Comparison of ENCODE assay signal across 1 cellular context in genomic region chr5:143258559-143259253, GRCh38.
TF ChIP-seq lines count a peak whose summit lies in the region.

No MANE protein-coding gene starts in this region.

TF ChIP-seq in GM23338, 12 proteins besides CTCF, POLR2A, EP300 and RAD21 (continued from another document):
- TF ChIP-seq, protein P1, sequence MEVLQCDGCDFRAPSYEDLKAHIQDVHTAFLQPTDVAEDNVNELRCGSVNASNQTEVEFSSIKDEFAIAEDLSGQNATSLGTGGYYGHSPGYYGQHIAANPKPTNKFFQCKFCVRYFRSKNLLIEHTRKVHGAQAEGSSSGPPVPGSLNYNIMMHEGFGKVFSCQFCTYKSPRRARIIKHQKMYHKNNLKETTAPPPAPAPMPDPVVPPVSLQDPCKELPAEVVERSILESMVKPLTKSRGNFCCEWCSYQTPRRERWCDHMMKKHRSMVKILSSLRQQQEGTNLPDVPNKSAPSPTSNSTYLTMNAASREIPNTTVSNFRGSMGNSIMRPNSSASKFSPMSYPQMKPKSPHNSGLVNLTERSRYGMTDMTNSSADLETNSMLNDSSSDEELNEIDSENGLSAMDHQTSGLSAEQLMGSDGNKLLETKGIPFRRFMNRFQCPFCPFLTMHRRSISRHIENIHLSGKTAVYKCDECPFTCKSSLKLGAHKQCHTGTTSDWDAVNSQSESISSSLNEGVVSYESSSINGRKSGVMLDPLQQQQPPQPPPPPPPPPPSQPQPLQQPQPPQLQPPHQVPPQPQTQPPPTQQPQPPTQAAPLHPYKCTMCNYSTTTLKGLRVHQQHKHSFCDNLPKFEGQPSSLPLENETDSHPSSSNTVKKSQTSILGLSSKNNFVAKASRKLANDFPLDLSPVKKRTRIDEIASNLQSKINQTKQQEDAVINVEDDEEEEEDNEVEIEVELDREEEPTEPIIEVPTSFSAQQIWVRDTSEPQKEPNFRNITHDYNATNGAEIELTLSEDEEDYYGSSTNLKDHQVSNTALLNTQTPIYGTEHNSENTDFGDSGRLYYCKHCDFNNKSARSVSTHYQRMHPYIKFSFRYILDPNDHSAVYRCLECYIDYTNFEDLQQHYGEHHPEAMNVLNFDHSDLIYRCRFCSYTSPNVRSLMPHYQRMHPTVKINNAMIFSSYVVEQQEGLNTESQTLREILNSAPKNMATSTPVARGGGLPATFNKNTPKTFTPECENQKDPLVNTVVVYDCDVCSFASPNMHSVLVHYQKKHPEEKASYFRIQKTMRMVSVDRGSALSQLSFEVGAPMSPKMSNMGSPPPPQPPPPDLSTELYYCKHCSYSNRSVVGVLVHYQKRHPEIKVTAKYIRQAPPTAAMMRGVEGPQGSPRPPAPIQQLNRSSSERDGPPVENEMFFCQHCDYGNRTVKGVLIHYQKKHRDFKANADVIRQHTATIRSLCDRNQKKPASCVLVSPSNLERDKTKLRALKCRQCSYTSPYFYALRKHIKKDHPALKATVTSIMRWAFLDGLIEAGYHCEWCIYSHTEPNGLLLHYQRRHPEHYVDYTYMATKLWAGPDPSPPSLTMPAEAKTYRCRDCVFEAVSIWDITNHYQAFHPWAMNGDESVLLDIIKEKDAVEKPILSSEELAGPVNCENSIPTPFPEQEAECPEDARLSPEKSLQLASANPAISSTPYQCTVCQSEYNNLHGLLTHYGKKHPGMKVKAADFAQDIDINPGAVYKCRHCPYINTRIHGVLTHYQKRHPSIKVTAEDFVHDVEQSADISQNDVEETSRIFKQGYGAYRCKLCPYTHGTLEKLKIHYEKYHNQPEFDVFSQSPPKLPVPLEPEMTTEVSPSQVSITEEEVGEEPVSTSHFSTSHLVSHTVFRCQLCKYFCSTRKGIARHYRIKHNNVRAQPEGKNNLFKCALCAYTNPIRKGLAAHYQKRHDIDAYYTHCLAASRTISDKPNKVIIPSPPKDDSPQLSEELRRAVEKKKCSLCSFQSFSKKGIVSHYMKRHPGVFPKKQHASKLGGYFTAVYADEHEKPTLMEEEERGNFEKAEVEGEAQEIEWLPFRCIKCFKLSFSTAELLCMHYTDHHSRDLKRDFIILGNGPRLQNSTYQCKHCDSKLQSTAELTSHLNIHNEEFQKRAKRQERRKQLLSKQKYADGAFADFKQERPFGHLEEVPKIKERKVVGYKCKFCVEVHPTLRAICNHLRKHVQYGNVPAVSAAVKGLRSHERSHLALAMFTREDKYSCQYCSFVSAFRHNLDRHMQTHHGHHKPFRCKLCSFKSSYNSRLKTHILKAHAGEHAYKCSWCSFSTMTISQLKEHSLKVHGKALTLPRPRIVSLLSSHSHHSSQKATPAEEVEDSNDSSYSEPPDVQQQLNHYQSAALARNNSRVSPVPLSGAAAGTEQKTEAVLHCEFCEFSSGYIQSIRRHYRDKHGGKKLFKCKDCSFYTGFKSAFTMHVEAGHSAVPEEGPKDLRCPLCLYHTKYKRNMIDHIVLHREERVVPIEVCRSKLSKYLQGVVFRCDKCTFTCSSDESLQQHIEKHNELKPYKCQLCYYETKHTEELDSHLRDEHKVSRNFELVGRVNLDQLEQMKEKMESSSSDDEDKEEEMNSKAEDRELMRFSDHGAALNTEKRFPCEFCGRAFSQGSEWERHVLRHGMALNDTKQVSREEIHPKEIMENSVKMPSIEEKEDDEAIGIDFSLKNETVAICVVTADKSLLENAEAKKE (CRISPR knock-in tag; IDR thresholded peaks at IDR 0.05): no peak
- no peak for TF ChIP-seq JUNB (IDR thresholded peaks at IDR 0.05; ENCODE audit: unreplicated experiment)
- no peak for TF ChIP-seq STAT1 (IDR thresholded peaks at IDR 0.05; ENCODE audit: unreplicated experiment)
- no peak for TF ChIP-seq NANOG (IDR thresholded peaks at IDR 0.05; ENCODE audit: borderline replicate concordance)
- no peak for TF ChIP-seq CREB1 (CRISPR knock-in tag; IDR thresholded peaks at IDR 0.05; ENCODE audit: low read depth)
- TF ChIP-seq EZH2phosphoT487 (IDR thresholded peaks at IDR 0.05; ENCODE audit: unreplicated experiment): no peak
- no peak for TF ChIP-seq EZH2 (IDR thresholded peaks at IDR 0.05; ENCODE audit: low read depth, unreplicated experiment)
- no peak for TF ChIP-seq ZNF331 (CRISPR knock-in tag; IDR thresholded peaks at IDR 0.05; ENCODE audit: low read depth)
- TF ChIP-seq, protein P2, sequence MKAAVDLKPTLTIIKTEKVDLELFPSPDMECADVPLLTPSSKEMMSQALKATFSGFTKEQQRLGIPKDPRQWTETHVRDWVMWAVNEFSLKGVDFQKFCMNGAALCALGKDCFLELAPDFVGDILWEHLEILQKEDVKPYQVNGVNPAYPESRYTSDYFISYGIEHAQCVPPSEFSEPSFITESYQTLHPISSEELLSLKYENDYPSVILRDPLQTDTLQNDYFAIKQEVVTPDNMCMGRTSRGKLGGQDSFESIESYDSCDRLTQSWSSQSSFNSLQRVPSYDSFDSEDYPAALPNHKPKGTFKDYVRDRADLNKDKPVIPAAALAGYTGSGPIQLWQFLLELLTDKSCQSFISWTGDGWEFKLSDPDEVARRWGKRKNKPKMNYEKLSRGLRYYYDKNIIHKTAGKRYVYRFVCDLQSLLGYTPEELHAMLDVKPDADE (IDR thresholded peaks at IDR 0.05): no peak
- no peak for TF ChIP-seq ZNF114 (CRISPR knock-in tag; IDR thresholded peaks at IDR 0.05)
